Comparison of ENCODE assay signal across 11 cellular contexts in genomic region chr22:25494774-25495173, GRCh38.
DNase-seq lines count a peak whose midpoint lies in the region; ATAC-seq and TF ChIP-seq lines count a peak whose summit lies in the region.
"Had no signal": no experiment of that assay in that cellular context is flagged by ENCODE, and none has a peak within 500 bp of the region (broad histone marks: within the 10 kb centered on the region; RNA-seq: fewer than 3 reads in every experiment).

No MANE protein-coding gene starts in this region.

- no peaks in the 10 kb centered on the region for H3K27me3 ChIP-seq in PC-3 (ENCODE audit: low read length)
- H3K27me3 ChIP-seq: ascending aorta, uterus had no signal

- no peak overlapping the region for H3K27ac Mint-ChIP-seq in activated CD8-positive, alpha-beta T cell treated with anti-CD3 and anti-CD28 coated beads for 36 hours
- no peak overlapping the region for H3K27ac Mint-ChIP-seq in activated CD8-positive, alpha-beta T cell treated with anti-CD3 and anti-CD28 coated beads, Interleukin-2, amount 10 ng/mL, durations not matched to agents 7 days and 5 days

- H3K36me3 ChIP-seq in OCI-LY7 (ENCODE audit: insufficient read depth, low read length) (peaks cover 6% of the 10 kb centered on the region; the same call in 1 of the 2 replicates), PC-3 (ENCODE audit: low read depth, low read length) (no peaks in the 10 kb centered on the region)
- H3K36me3 ChIP-seq: uterus had no signal

- H3K4me3 ChIP-seq in OCI-LY7 (ENCODE audit: low read depth, low read length, poor library complexity, severe bottlenecking) (no peak overlapping the region), PC-3 (ENCODE audit: low read length) (no peak overlapping the region)
- H3K4me3 ChIP-seq: ascending aorta, PC-9, uterus had no signal

- H3K4me2 ChIP-seq in OCI-LY7 (ENCODE audit: low read length) (peak overlapping the region; percentile 19; the same call in 1 of the 2 replicates), PC-3 (ENCODE audit: low read length) (no peak overlapping the region)
- H3K4me2 ChIP-seq: PC-9 had no signal

- intact Hi-C loops in activated CD8-positive, alpha-beta T cell treated with anti-CD3 and anti-CD28 coated beads for 36 hours (cut with micrococcal nuclease), result no loop called here
- intact Hi-C loops in OCI-LY7 (cut with micrococcal nuclease; ENCODE audit: unreplicated experiment), result no loop called here
- intact Hi-C loops in PC-3 (cut with micrococcal nuclease), result no loop called here

- peaks cover 6% of the 10 kb centered on the region for H3K4me1 ChIP-seq in OCI-LY7 (ENCODE audit: insufficient read depth, low read length, poor library complexity, severe bottlenecking)
- H3K4me1 ChIP-seq in PC-3 (ENCODE audit: insufficient read depth, low read length), result no peaks in the 10 kb centered on the region
- H3K4me1 ChIP-seq: ascending aorta, uterus had no signal

- BruUV-seq in OCI-LY7 (replicated peaks; lab: Mats Ljungman, UMichigan) (no TSS peak), PC-3 (replicated peaks; lab: Mats Ljungman, UMichigan) (no TSS peak)

- H3K9ac ChIP-seq in PC-3 (ENCODE audit: low read length), result no peak overlapping the region

- H3K36me3 Mint-ChIP-seq in activated CD8-positive, alpha-beta T cell treated with anti-CD3 and anti-CD28 coated beads for 36 hours (ENCODE audit: low read depth), result peaks cover 25% of the 10 kb centered on the region
- H3K36me3 Mint-ChIP-seq in activated CD8-positive, alpha-beta T cell treated with anti-CD3 and anti-CD28 coated beads, Interleukin-2, amount 10 ng/mL, durations not matched to agents 7 days and 5 days (ENCODE audit: low read depth), result peaks cover 26% of the 10 kb centered on the region

- no peak for TF ChIP-seq CTCF in activated CD8-positive, alpha-beta T cell treated with anti-CD3 and anti-CD28 coated beads for 36 hours (IDR thresholded peaks at IDR 0.05)
- TF ChIP-seq CTCF in OCI-LY7 (conservative IDR thresholded peaks at IDR 0.05; ENCODE audit: low read length) (no peak), PC-3 (conservative IDR thresholded peaks at IDR 0.05; ENCODE audit: low read depth, low read length) (no peak)

- no peak overlapping the region for H3K4me3 Mint-ChIP-seq in activated CD8-positive, alpha-beta T cell treated with anti-CD3 and anti-CD28 coated beads for 36 hours
- H3K4me3 Mint-ChIP-seq in activated CD8-positive, alpha-beta T cell treated with anti-CD3 and anti-CD28 coated beads, Interleukin-2, amount 10 ng/mL, durations not matched to agents 7 days and 5 days, result no peak overlapping the region

- CTCF ChIA-PET in activated CD8-positive, alpha-beta T cell treated with anti-CD3 and anti-CD28 coated beads for 36 hours (lab: Charles Lee), result interaction anchor here (1.3 kb wide), 1 partner anchor 32 kb away, joined by 3 read pairs; no protein-coding TSS in a partner anchor
- CTCF ChIA-PET in activated CD8-positive, alpha-beta T cell treated with anti-CD3 and anti-CD28 coated beads, Interleukin-2, amount 10 ng/mL, durations not matched to agents 7 days and 5 days (lab: Charles Lee), result interaction anchor here (1.0 to 1.5 kb wide), 2 partner anchors 10 to 278 kb away, joined by 3 to 6 read pairs; no protein-coding TSS in a partner anchor
- CTCF ChIA-PET in OCI-LY7 (lab: Charles Lee; ENCODE audit: unreplicated experiment) (no interaction called here), PC-3 (lab: Charles Lee) (no interaction called here)

- H3F3A ChIP-seq in PC-3 (ENCODE audit: low read length, unreplicated experiment), result no peaks in the 10 kb centered on the region

- DNase-seq in activated CD8-positive, alpha-beta T cell treated with anti-CD3 and anti-CD28 coated beads for 36 hours, result peak; percentile 19
- no peak for DNase-seq in activated CD8-positive, alpha-beta T cell treated with anti-CD3 and anti-CD28 coated beads, Interleukin-2, amount 10 ng/mL, durations not matched to agents 7 days and 5 days
- DNase-seq in OCI-LY7 (ENCODE audit: low spot score) (no peak), NCI-H748 treated with DMSO at 0.1 percent for 48 hours (lab: John Stamatoyannopoulos, UW) (no peak), PC-3 (no peak)
- DNase-seq in stimulated activated naive CD8-positive, alpha-beta T cell treated with anti-CD3 and anti-CD28 coated beads, Interleukin-15, Interleukin-2, amounts not matched to agents 100 U/mL and 50 U/mL, for 24 hours, result no peak
- DNase-seq in activated CD4-positive, alpha-beta T cell treated with anti-CD3 and anti-CD28 coated beads for 48 hours, result no peak
- DNase-seq: PC-9, uterus had no signal

- H3K4me1 Mint-ChIP-seq in activated CD8-positive, alpha-beta T cell treated with anti-CD3 and anti-CD28 coated beads for 36 hours (ENCODE audit: low read depth), result peaks cover 6% of the 10 kb centered on the region
- peaks cover 9% of the 10 kb centered on the region for H3K4me1 Mint-ChIP-seq in activated CD8-positive, alpha-beta T cell treated with anti-CD3 and anti-CD28 coated beads, Interleukin-2, amount 10 ng/mL, durations not matched to agents 7 days and 5 days (ENCODE audit: low read depth)

- H4K20me1 ChIP-seq in OCI-LY7 (ENCODE audit: insufficient read depth, low read length) (no peaks in the 10 kb centered on the region), PC-3 (ENCODE audit: low read length) (no peaks in the 10 kb centered on the region)

- ATAC-seq in activated CD8-positive, alpha-beta T cell treated with anti-CD3 and anti-CD28 coated beads for 36 hours, result peak; percentile 39
- no peak for ATAC-seq in activated CD8-positive, alpha-beta T cell treated with anti-CD3 and anti-CD28 coated beads, Interleukin-2, amount 10 ng/mL, durations not matched to agents 7 days and 5 days
- ATAC-seq in HG02973 (IDR thresholded peaks at IDR 0.05; ENCODE audit: unreplicated experiment), result peak; percentile 72
- peak; percentile 63 for ATAC-seq in stimulated activated naive CD8-positive, alpha-beta T cell treated with anti-CD3 and anti-CD28 coated beads, Interleukin-15, Interleukin-2, amounts not matched to agents 100 U/mL and 50 U/mL, for 24 hours
- ATAC-seq in PC-3, result no peak

- H3K27me3 Mint-ChIP-seq in activated CD8-positive, alpha-beta T cell treated with anti-CD3 and anti-CD28 coated beads for 36 hours, result no peaks in the 10 kb centered on the region
- H3K27me3 Mint-ChIP-seq in activated CD8-positive, alpha-beta T cell treated with anti-CD3 and anti-CD28 coated beads, Interleukin-2, amount 10 ng/mL, durations not matched to agents 7 days and 5 days (ENCODE audit: low read depth), result no peaks in the 10 kb centered on the region

- H2AFZ ChIP-seq in OCI-LY7 (ENCODE audit: low read length) (no peak overlapping the region), PC-3 (ENCODE audit: low read length) (no peak overlapping the region)
- H2AFZ ChIP-seq: PC-9 had no signal

- H3K9me3 Mint-ChIP-seq in activated CD8-positive, alpha-beta T cell treated with anti-CD3 and anti-CD28 coated beads for 36 hours, result peaks cover 3% of the 10 kb centered on the region
- H3K9me3 Mint-ChIP-seq in activated CD8-positive, alpha-beta T cell treated with anti-CD3 and anti-CD28 coated beads, Interleukin-2, amount 10 ng/mL, durations not matched to agents 7 days and 5 days (ENCODE audit: insufficient read depth), result no peaks in the 10 kb centered on the region

- H3K79me2 ChIP-seq in OCI-LY7 (ENCODE audit: insufficient read depth, low read depth, low read length), result no peaks in the 10 kb centered on the region
- H3K79me2 ChIP-seq in PC-3 (ENCODE audit: low read length), result no peaks in the 10 kb centered on the region

- H3K9me2 ChIP-seq in OCI-LY7 (ENCODE audit: insufficient read depth, low read length), result no peaks in the 10 kb centered on the region
- no peaks in the 10 kb centered on the region for H3K9me2 ChIP-seq in PC-3 (replicated peaks; ENCODE audit: low read length)

- no peak overlapping the region for H3K27ac ChIP-seq in OCI-LY7 (ENCODE audit: low read depth, low read length, poor library complexity, severe bottlenecking)
- H3K27ac ChIP-seq in PC-3 (ENCODE audit: low read length), result no peak overlapping the region
- H3K27ac ChIP-seq: ascending aorta, PC-9, uterus had no signal

- POLR2A ChIA-PET in activated CD8-positive, alpha-beta T cell treated with anti-CD3 and anti-CD28 coated beads for 36 hours (lab: Charles Lee), result no interaction called here
- POLR2A ChIA-PET in activated CD8-positive, alpha-beta T cell treated with anti-CD3 and anti-CD28 coated beads, Interleukin-2, amount 10 ng/mL, durations not matched to agents 7 days and 5 days (lab: Charles Lee), result no interaction called here
- POLR2A ChIA-PET in OCI-LY7 (lab: Charles Lee), result no interaction called here
- POLR2A ChIA-PET in PC-3 (lab: Charles Lee; ENCODE audit: unreplicated experiment), result no interaction called here

- H3K9me3 ChIP-seq in OCI-LY7 (ENCODE audit: low read length) (no peaks in the 10 kb centered on the region), PC-3 (ENCODE audit: low read length) (no peaks in the 10 kb centered on the region)
- H3K9me3 ChIP-seq: ascending aorta, uterus had no signal

Comparison
In these comparisons a context has a peak if more than half of its experiments do, and no peak if none do; other contexts are left out.
1. ATAC-seq: peak in activated CD8-positive, alpha-beta T cell treated with anti-CD3 and anti-CD28 coated beads for 36 hours (single experiment), HG02973 (single experiment) and stimulated activated naive CD8-positive, alpha-beta T cell treated with anti-CD3 and anti-CD28 coated beads, Interleukin-15, Interleukin-2, amounts not matched to agents 100 U/mL and 50 U/mL, for 24 hours (single experiment); none in activated CD8-positive, alpha-beta T cell treated with anti-CD3 and anti-CD28 coated beads, Interleukin-2, amount 10 ng/mL, durations not matched to agents 7 days and 5 days (single experiment) and PC-3 (single experiment).
2. CTCF ChIA-PET loops: an anchor here in activated CD8-positive, alpha-beta T cell treated with anti-CD3 and anti-CD28 coated beads for 36 hours (1.3 kb wide) and activated CD8-positive, alpha-beta T cell treated with anti-CD3 and anti-CD28 coated beads, Interleukin-2, amount 10 ng/mL, durations not matched to agents 7 days and 5 days (1.0 to 1.5 kb wide); none called in OCI-LY7 and PC-3.